In the genomic region with DNA sequence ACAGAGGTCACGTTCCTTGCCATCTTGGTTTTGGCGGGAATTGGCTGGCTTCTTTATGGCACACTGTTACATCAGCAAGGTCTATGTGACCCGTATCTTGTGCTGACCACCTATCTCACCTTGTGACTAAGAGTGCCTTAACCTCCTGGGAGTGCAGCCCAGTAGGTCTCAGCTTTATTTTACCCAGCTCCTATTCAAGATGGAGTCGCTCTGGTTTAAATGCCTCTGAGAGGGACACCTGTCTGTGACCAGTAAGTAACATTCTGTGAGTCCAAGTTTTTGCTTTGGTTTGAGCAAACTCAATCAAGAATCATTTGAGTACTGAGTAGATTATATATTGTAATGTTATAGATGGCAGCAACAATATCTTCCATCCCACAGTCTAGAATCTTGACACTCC, we compare ENCODE assay signal across 35 cellular contexts.
"Had no signal": no experiment of that assay in that cellular context is flagged by ENCODE, and none has a peak within 500 bp of the region (broad histone marks: within the 10 kb centered on the region; RNA-seq: fewer than 3 reads in every experiment).

No MANE protein-coding gene starts in this region.

- H3K36me3 ChIP-seq: MG63 had no signal

- H3K9me3 ChIP-seq: MG63 had no signal

- H3K27me3 ChIP-seq: MG63 had no signal

- DNase-seq: Karpas-422, Kasumi-1, MG63, MM.1S, MV-4-11, NCI-H1048, NCI-H1092, NCI-H1092 treated with DMSO at 0.1 percent for 48 hours, NCI-H1105, NCI-H1105 treated with DMSO at 0.1 percent for 48 hours, NCI-H1417, NCI-H1417 treated with DMSO at 0.1 percent for 48 hours, NCI-H1436, NCI-H1436 treated with DMSO at 0.1 percent for 48 hours, NCI-H146, NCI-H1694, NCI-H187, NCI-H187 treated with DMSO at 0.1 percent for 48 hours, NCI-H1930, NCI-H2029, NCI-H2029 treated with DMSO at 0.1 percent for 48 hours, NCI-H2081, NCI-H2081 treated with DMSO at 0.1 percent for 48 hours, NCI-H2107, NCI-H2171, NCI-H2171 treated with DMSO at 0.1 percent for 48 hours, NCI-H2227 treated with DMSO at 0.1 percent for 48 hours, NCI-H226, NCI-H345, NCI-H446, NCI-H446 treated with DMSO at 0.1 percent for 48 hours, NCI-H510A, NCI-H510A treated with DMSO at 0.1 percent for 48 hours, NCI-H524, NCI-H524 treated with DMSO at 0.1 percent for 48 hours had no signal

- H3K4me3 ChIP-seq: MG63 had no signal
